Comparison of ENCODE assay signal across 8 cellular contexts in genomic region chrX:46704767-46705386, GRCh38. TPM values are rescaled to one million over a fixed set of nuclear protein-coding genes. Genes with fewer than 3 reads are reported as not detected.
DNase-seq lines count a peak whose midpoint lies in the region; ATAC-seq and TF ChIP-seq lines count a peak whose summit lies in the region.

No MANE protein-coding gene starts in this region.

- H3K4me2 ChIP-seq in osteoblast (ENCODE audit: insufficient read depth, low read length) = no peak overlapping the region

- H3K27me3 ChIP-seq in osteoblast (ENCODE audit: insufficient read depth, low read length) = no peaks in the 10 kb centered on the region
- peaks cover 4% of the 10 kb centered on the region for H3K27me3 ChIP-seq in WERI-Rb-1 (ENCODE audit: insufficient read depth, low read depth, severe bottlenecking)

- no peak for TF ChIP-seq CTCF in osteoblast (IDR thresholded peaks at IDR 0.05; ENCODE audit: extremely low read depth, low read depth, low read length)
- TF ChIP-seq CTCF in WERI-Rb-1 (IDR thresholded peaks at IDR 0.05; ENCODE audit: low read depth, low read length) = no peak

- H4K20me1 ChIP-seq in osteoblast (ENCODE audit: insufficient read depth, low read length) = peaks cover 12% of the 10 kb centered on the region

- peaks cover 14% of the 10 kb centered on the region for H3K4me1 ChIP-seq in osteoblast (ENCODE audit: insufficient read depth, low read length)

- no peak for DNase-seq in activated CD4-positive, CD25-positive, alpha-beta regulatory T cell treated with anti-CD3 and anti-CD28 coated beads, Interleukin-2, amount 50 U/mL, for 72 hours
- peak; percentile 3 to 14 for DNase-seq in activated CD4-positive, alpha-beta T cell treated with anti-CD3 and anti-CD28 coated beads, Interleukin-2, amount 50 U/mL, for 24 hours (ENCODE audit: low read depth in 1 of 2, low spot score in 1 of 2)
- DNase-seq in osteoblast (ENCODE audit: insufficient read length, low spot score, missing footprints) (no peak), NCI-H1694 (lab: John Stamatoyannopoulos, UW) (no peak), WERI-Rb-1 (no peak), SK-N-DZ (ENCODE audit: low spot score) (no peak)

- no peak overlapping the region for H3K4me3 ChIP-seq in osteoblast (ENCODE audit: insufficient read depth, low read length)
- H3K4me3 ChIP-seq in WERI-Rb-1 (ENCODE audit: low read depth, low read length) = no peak overlapping the region

- H3K9me3 ChIP-seq in osteoblast (ENCODE audit: low read depth, low read length) = no peaks in the 10 kb centered on the region
- H3K9me3 ChIP-seq in WERI-Rb-1 (ENCODE audit: severe bottlenecking) = no peaks in the 10 kb centered on the region

- peak; percentile 92 to 95 for ATAC-seq in activated CD4-positive, CD25-positive, alpha-beta regulatory T cell treated with anti-CD3 and anti-CD28 coated beads, Interleukin-2, amount 50 U/mL, for 24 hours
- peak; percentile 87 for ATAC-seq in HG03045 (IDR thresholded peaks at IDR 0.05; ENCODE audit: unreplicated experiment)

- no peak overlapping the region for H2AFZ ChIP-seq in osteoblast (ENCODE audit: low read length)

- peaks cover 35% of the 10 kb centered on the region for H3K79me2 ChIP-seq in osteoblast (ENCODE audit: insufficient read depth, low read length)

- H3K36me3 ChIP-seq in osteoblast (ENCODE audit: insufficient read depth, low read length) (no peaks in the 10 kb centered on the region), WERI-Rb-1 (no peaks in the 10 kb centered on the region)

- H3K27ac ChIP-seq in osteoblast (ENCODE audit: low read depth, low read length) = peak overlapping the region; percentile 54
- no peak overlapping the region for H3K27ac ChIP-seq in WERI-Rb-1

RNA-seq across cellular contexts. Expression of gene SLC9A7, which starts 54.0 kb away (rescaled TPM):
- 42.0 and 43.6 TPM in 2 replicates for total RNA-seq in osteoblast
- polyA plus RNA-seq in SK-N-DZ (2014; cell fraction: cytosol; rRNA removed) = 4.0 and 12.2 TPM in 2 replicates
- 4.5 and 5.3 TPM in 2 replicates for polyA plus RNA-seq in SK-N-DZ (2014; cell fraction: nucleus; rRNA removed)

Comparison
In these comparisons a context has a peak if more than half of its experiments do, and no peak if none do; other contexts are left out.
1. DNase-seq: peak in activated CD4-positive, alpha-beta T cell treated with anti-CD3 and anti-CD28 coated beads, Interleukin-2, amount 50 U/mL, for 24 hours (2 of 2); none in activated CD4-positive, CD25-positive, alpha-beta regulatory T cell treated with anti-CD3 and anti-CD28 coated beads, Interleukin-2, amount 50 U/mL, for 72 hours (single experiment), osteoblast (single experiment), NCI-H1694 (single experiment), WERI-Rb-1 (single experiment) and SK-N-DZ (single experiment).